11 cellular contexts compared by ENCODE assay signal in the genomic region with DNA sequence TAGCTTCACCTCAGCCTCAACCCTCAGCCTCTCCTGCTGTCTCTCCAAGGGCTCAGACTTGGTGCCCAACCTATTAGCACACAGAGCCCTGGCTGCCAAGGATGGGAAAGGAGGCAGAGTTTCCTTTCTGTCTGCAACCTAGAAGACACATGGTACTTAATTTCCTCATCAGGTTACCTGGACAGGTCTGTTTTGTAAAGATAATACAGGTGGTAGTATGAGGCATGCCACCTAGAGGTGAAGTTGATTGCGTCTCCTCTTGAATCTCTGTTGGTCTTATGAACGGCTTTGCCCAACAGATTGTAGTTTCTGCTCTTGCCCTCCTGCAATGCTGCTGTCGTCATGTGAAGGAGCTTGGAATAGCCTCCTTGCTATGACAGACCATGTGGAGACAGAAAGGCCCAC. TPM values are rescaled to one million over a fixed set of nuclear protein-coding genes. Genes with fewer than 3 reads are reported as not detected.
A peak's percentile ranks its signal among the peaks of the same experiment; 100 is the strongest.
DNase-seq lines count a peak whose midpoint lies in the region; ATAC-seq and TF ChIP-seq lines count a peak whose summit lies in the region.
"Had no signal": no experiment of that assay in that cellular context is flagged by ENCODE, and none has a peak within 500 bp of the region (broad histone marks: within the 10 kb centered on the region; RNA-seq: fewer than 3 reads in every experiment).

No MANE protein-coding gene starts in this region.

- H3K9me3 ChIP-seq in muscle layer of colon (ENCODE audit: low read length): no peaks in the 10 kb centered on the region
- no peaks in the 10 kb centered on the region for H3K9me3 ChIP-seq in ascending aorta

- no peak overlapping the region for H3K9ac ChIP-seq in muscle layer of colon (ENCODE audit: low read length)

- H3K4me1 ChIP-seq in muscle layer of colon (ENCODE audit: insufficient read depth, low read length) (peaks cover 26% of the 10 kb centered on the region), ascending aorta (peaks cover 0 to 3% of the 10 kb centered on the region in 2 donors)

- TF ChIP-seq CTCF in GM12875 (IDR thresholded peaks at IDR 0.05; ENCODE audit: borderline replicate concordance, insufficient read depth, low read depth, low read length) (peak; percentile 32; the same call in 1 of the 2 replicates), ascending aorta (IDR thresholded peaks at IDR 0.05) (no peak)

- peak; percentile 6 for DNase-seq in NCI-H146 treated with DMSO at 0.1 percent for 48 hours (lab: John Stamatoyannopoulos, UW; ENCODE audit: unreplicated experiment)
- DNase-seq in cerebellar cortex (ENCODE audit: low spot score): peak; percentile 53
- no peak for DNase-seq in pons (ENCODE audit: low spot score)
- no peak for DNase-seq in NCI-H2081 treated with DMSO at 0.1 percent for 48 hours (lab: John Stamatoyannopoulos, UW)
- DNase-seq in ascending aorta (ENCODE audit: low spot score in 2 of 2): no peak
- DNase-seq: DMS79 treated with DMSO at 0.1 percent for 48 hours, NCI-H446 treated with DMSO at 0.1 percent for 48 hours had no signal

- H3K27me3 ChIP-seq in muscle layer of colon (ENCODE audit: control insufficient read depth in 1 of 2, insufficient read depth in 2 of 2, low read length in 2 of 2): no peaks in the 10 kb centered on the region
- no peaks in the 10 kb centered on the region for H3K27me3 ChIP-seq in ascending aorta

- H3K4me3 ChIP-seq in GM12875 (ENCODE audit: low read depth, low read length) (no peak overlapping the region), muscle layer of colon (ENCODE audit: low read depth in 1 of 2, low read length in 2 of 2) (no peak overlapping the region), ascending aorta (no peak overlapping the region)

- no peaks in the 10 kb centered on the region for H3K36me3 ChIP-seq in muscle layer of colon (ENCODE audit: insufficient read depth, low read length)
- H3K36me3 ChIP-seq in ascending aorta: no peaks in the 10 kb centered on the region

- H3K27ac ChIP-seq in muscle layer of colon (ENCODE audit: low read depth, low read length) (peak overlapping the region; percentile 63), ascending aorta (no peak overlapping the region)

- intact Hi-C loops in ascending aorta (cut with DNase I): no loop called here

- no peak for ATAC-seq in GM18861 (IDR thresholded peaks at IDR 0.05; ENCODE audit: unreplicated experiment)
- ATAC-seq: natural killer cell treated with Interleukin-12 subunit alpha and Interleukin-12 subunit beta and Interleukin-15 and Interleukin-18, amount 100 ng/mL, for 72 hours had no signal

RNA-seq across cellular contexts. Expression of a gene that starts 44.5 kb away (rescaled TPM):
- 17.7 TPM for total RNA-seq in ascending aorta

RNA-seq across cellular contexts. Expression of a gene that starts 51.9 kb away (rescaled TPM):
- total RNA-seq in ascending aorta: 20.5 TPM

Comparison
In these comparisons a context has a peak if more than half of its experiments do, and no peak if none do; other contexts are left out.
1. DNase-seq: peak in NCI-H146 treated with DMSO at 0.1 percent for 48 hours (single experiment) and cerebellar cortex (single experiment); none in pons (single experiment), NCI-H2081 treated with DMSO at 0.1 percent for 48 hours (single experiment) and ascending aorta (0 of 2).